Comparison of ENCODE assay signal across 17 cellular contexts in genomic region chr10:29166713-29167112, GRCh38.
DNase-seq lines count a peak whose midpoint lies in the region; ATAC-seq, FAIRE-seq and TF ChIP-seq lines count a peak whose summit lies in the region.
"Had no signal": no experiment of that assay in that cellular context is flagged by ENCODE, and none has a peak within 500 bp of the region (broad histone marks: within the 10 kb centered on the region; RNA-seq: fewer than 3 reads in every experiment).

No MANE protein-coding gene starts in this region.

- no peaks in the 10 kb centered on the region for H3K36me3 ChIP-seq in GM23248 (ENCODE audit: low read depth)
- no peaks in the 10 kb centered on the region for H3K36me3 ChIP-seq in HCT116 (ENCODE audit: control insufficient read depth in 1 of 2, insufficient read depth in 2 of 2, low read length in 2 of 2)
- no peaks in the 10 kb centered on the region for H3K36me3 ChIP-seq in esophagus muscularis mucosa
- H3K36me3 ChIP-seq: HAP-1 had no signal

- H4K20me1 ChIP-seq in GM23248 (ENCODE audit: insufficient read depth): no peaks in the 10 kb centered on the region
- H4K20me1 ChIP-seq in HCT116 (ENCODE audit: insufficient read depth): no peaks in the 10 kb centered on the region

- H3K9me2 ChIP-seq in GM23248 (ENCODE audit: insufficient read depth): no peaks in the 10 kb centered on the region
- H3K9me2 ChIP-seq in HCT116 (ENCODE audit: insufficient read depth): no peaks in the 10 kb centered on the region

- intact Hi-C loops in HCT116 (cut with micrococcal nuclease) (loop anchor here (10.0 kb wide), 1 partner anchor 138 kb away; no protein-coding TSS in a partner anchor), esophagus muscularis mucosa (cut with DNase I) (no loop called here), CD14-positive monocyte (cut with micrococcal nuclease) (no loop called here)

- H3K4me1 ChIP-seq in GM23248 (ENCODE audit: insufficient read depth) (0 out of 2 replicates have a peak, but pooled peaks cover 5% of the 10 kb centered on the region), HCT116 (ENCODE audit: control insufficient read depth in 1 of 2, insufficient read depth in 2 of 2, low read length in 2 of 2) (no peaks in the 10 kb centered on the region), esophagus muscularis mucosa (peaks cover 0 to 6% (median 0%) of the 10 kb centered on the region in 4 donors)
- H3K4me1 ChIP-seq: Caco-2, HAP-1 had no signal

- CTCF ChIA-PET in HCT116 (lab: Charles Lee): no interaction called here

- 50 to 52% methylated on average over 4 of the region's 4 CpGs for WGBS in GM23248 (ENCODE audit: low coverage in 1 of 2, low lambda C conversion rate in 2 of 2, missing lambda C conversion rate in 2 of 2), 2 experiments
- whole genome bisulfite sequencing in esophagus muscularis mucosa: 89% methylated on average over 4 of the region's 4 CpGs

- no peaks in the 10 kb centered on the region for H3F3A ChIP-seq in GM23248 (ENCODE audit: insufficient read depth)

- POLR2A ChIA-PET in HCT116 (lab: Charles Lee): no interaction called here

- FAIRE-seq in TTC549 (lab: Jason Lieb, UNC): peak; percentile 75
- FAIRE-seq in islet of Langerhans (lab: Jason Lieb, UNC): peak; percentile 17
- no peak for FAIRE-seq in H54 (lab: Jason Lieb, UNC)
- FAIRE-seq: GM12878, GM18507 had no signal

- no peak for TF ChIP-seq POLR2A in HCT116 (IDR thresholded peaks at IDR 0.05; ENCODE audit: borderline replicate concordance, extremely low read depth, insufficient read depth, insufficient read length)
- no peak for TF ChIP-seq POLR2A in esophagus muscularis mucosa (IDR thresholded peaks at IDR 0.05; ENCODE audit: low read depth)
- no peak for TF ChIP-seq POLR2A in H54 (IDR thresholded peaks at IDR 0.05; ENCODE audit: low read depth, low read length)

- H3K4me1 Mint-ChIP-seq in CD14-positive monocyte: no peaks in the 10 kb centered on the region
- H3K4me1 Mint-ChIP-seq: CD4-positive, CD25-positive, alpha-beta regulatory T cell had no signal

- RAD21 ChIA-PET in HCT116 (lab: Charles Lee; ENCODE audit: low non-redundant PET in 1 of 2, low total read pairs in 2 of 2, uncharacterized antibody in 2 of 2, unreplicated experiment in 2 of 2): no interaction called here

- H2AFZ ChIP-seq in GM23248: no peak overlapping the region
- H2AFZ ChIP-seq in HCT116 (ENCODE audit: low read depth, low read length, poor library complexity, severe bottlenecking): no peak overlapping the region

- H3K9me3 ChIP-seq in GM23248 (ENCODE audit: low read depth) (no peaks in the 10 kb centered on the region), HCT116 (ENCODE audit: control insufficient read depth in 1 of 2, insufficient read depth in 1 of 2, low read depth in 1 of 2, low read length in 2 of 2) (peaks cover 9 to 13% of the 10 kb centered on the region in 2 experiments; a peak in 2 of 4 replicates), esophagus muscularis mucosa (peaks cover 0 to 36% (median 31%) of the 10 kb centered on the region in 4 donors)
- H3K9me3 ChIP-seq: HAP-1 had no signal

- H3K4me3 Mint-ChIP-seq in CD14-positive monocyte: no peak overlapping the region
- H3K4me3 Mint-ChIP-seq: CD4-positive, CD25-positive, alpha-beta regulatory T cell; CD8-positive, alpha-beta T cell had no signal

- no peak overlapping the region for H3K27ac Mint-ChIP-seq in CD14-positive monocyte
- H3K27ac Mint-ChIP-seq: CD4-positive, CD25-positive, alpha-beta regulatory T cell; CD8-positive, alpha-beta T cell had no signal

- peaks cover 16 to 28% (median 20%) of the 10 kb centered on the region in 7 donors for H3K9me3 Mint-ChIP-seq in CD14-positive monocyte

- no peak for ATAC-seq in HCT116
- ATAC-seq: CD8-positive, alpha-beta T cell; GM12878 had no signal

- no TSS peak for BruUV-seq in HCT116 (replicated peaks; lab: Mats Ljungman, UMichigan)

- no peaks in the 10 kb centered on the region for H3K27me3 ChIP-seq in GM23248 (replicated peaks; ENCODE audit: insufficient read depth)
- no peaks in the 10 kb centered on the region for H3K27me3 ChIP-seq in HCT116 (ENCODE audit: insufficient read depth, low read length)
- no peaks in the 10 kb centered on the region for H3K27me3 ChIP-seq in esophagus muscularis mucosa

- TF ChIP-seq CTCF in HCT116 (IDR thresholded peaks at IDR 0.05 in 2 of 3, conservative IDR thresholded peaks at IDR 0.05 in 1 of 3; ENCODE audit: borderline replicate concordance in 1 of 3, insufficient read depth in 1 of 3, low read depth in 2 of 3, low read length in 2 of 3) (no peak), esophagus muscularis mucosa (IDR thresholded peaks at IDR 0.05) (no peak), CD14-positive monocyte (IDR thresholded peaks at IDR 0.05) (no peak)

- no peak for TF ChIP-seq RAD21 in HCT116 (IDR thresholded peaks at IDR 0.05; ENCODE audit: low read depth)

- no peak for TF ChIP-seq EP300 in esophagus muscularis mucosa (IDR thresholded peaks at IDR 0.05)

- H3K4me2 ChIP-seq in GM23248 (ENCODE audit: unreplicated experiment): no peak overlapping the region
- no peak overlapping the region for H3K4me2 ChIP-seq in HCT116 (ENCODE audit: low read length)

- peaks cover 0 to 6% (median 5%) of the 10 kb centered on the region in 3 donors for H3K27me3 Mint-ChIP-seq in CD14-positive monocyte (ENCODE audit: low read depth in 3 of 3)

- DNase-seq in GM23248: peak; percentile 14
- DNase-seq in HCT116 (ENCODE audit: low read depth, low spot score): no peak
- DNase-seq in esophagus muscularis mucosa (ENCODE audit: extremely low spot score): no peak
- DNase-seq in CD14-positive monocyte (ENCODE audit: low spot score): no peak
- no peak for DNase-seq in H54 (ENCODE audit: insufficient read length, low spot score)
- DNase-seq: C1 segment of cervical spinal cord; Caco-2; CD4-positive, CD25-positive, alpha-beta regulatory T cell; CD8-positive, alpha-beta T cell; DMS153; DND-41; GDM1 had no signal

- no peaks in the 10 kb centered on the region for H3K79me2 ChIP-seq in GM23248 (ENCODE audit: insufficient read depth)
- H3K79me2 ChIP-seq in HCT116 (ENCODE audit: insufficient read depth, low read length): no peaks in the 10 kb centered on the region

- H3K9ac ChIP-seq in GM23248 (no peak overlapping the region), HCT116 (ENCODE audit: low read length) (no peak overlapping the region)

- H3K4me3 ChIP-seq in GM23248 (no peak overlapping the region), HCT116 (replicated peaks in 1 of 2; ENCODE audit: low read depth in 1 of 2, low read length in 2 of 2) (no peak overlapping the region), esophagus muscularis mucosa (no peak overlapping the region)
- H3K4me3 ChIP-seq: GM12878, HAP-1 had no signal

- in situ Hi-C loops in GM23248 (cut with MboI): no loop called here

- no peak overlapping the region for H3K27ac ChIP-seq in GM23248
- H3K27ac ChIP-seq in HCT116 (ENCODE audit: low read depth, low read length): no peak overlapping the region
- no peak overlapping the region for H3K27ac ChIP-seq in esophagus muscularis mucosa (replicated peaks in 1 of 4)

- H3K36me3 Mint-ChIP-seq in CD14-positive monocyte: no peaks in the 10 kb centered on the region
- H3K36me3 Mint-ChIP-seq: CD4-positive, CD25-positive, alpha-beta regulatory T cell; CD8-positive, alpha-beta T cell had no signal

TF ChIP-seq in HCT116, 20 proteins besides CTCF, POLR2A, EP300 and RAD21:
- TF ChIP-seq ZBTB33 (IDR thresholded peaks at IDR 0.05; ENCODE audit: extremely low read depth, insufficient replicate concordance, low read length) (no peak), FOSL1 (IDR thresholded peaks at IDR 0.05; ENCODE audit: low read depth) (no peak), TCF7L2 (IDR thresholded peaks at IDR 0.05; ENCODE audit: borderline replicate concordance, extremely low read depth, insufficient read depth, insufficient read length) (no peak), ELF1 (IDR thresholded peaks at IDR 0.05; ENCODE audit: borderline replicate concordance, low read depth) (no peak), MAX (IDR thresholded peaks at IDR 0.05) (no peak), CBX3 (IDR thresholded peaks at IDR 0.05; ENCODE audit: low read depth) (peak; percentile 47; the same call in 1 of the 2 replicates), EGR1 (IDR thresholded peaks at IDR 0.05; ENCODE audit: low read depth) (no peak)
TF ChIP-seq in HCT116: peak in this region for 1.
